In genomic region chr17:47953945-47954344, GRCh38 we compare ENCODE assay signal across 19 cellular contexts. TPM values are rescaled to one million over a fixed set of nuclear protein-coding genes. Genes with fewer than 3 reads are reported as not detected.
DNase-seq lines count a peak whose midpoint lies in the region; ATAC-seq and TF ChIP-seq lines count a peak whose summit lies in the region.
"Had no signal": no experiment of that assay in that cellular context is flagged by ENCODE, and none has a peak within 500 bp of the region (broad histone marks: within the 10 kb centered on the region; RNA-seq: fewer than 3 reads in every experiment).

No MANE protein-coding gene starts in this region.

- BruUV-seq in HCT116 (replicated peaks; lab: Mats Ljungman, UMichigan) = no TSS peak

- H3K27ac Mint-ChIP-seq in natural killer cell treated with Interleukin-12 subunit alpha and Interleukin-12 subunit beta and Interleukin-15 and Interleukin-18, amount 100 ng/mL, for 72 hours = no peak overlapping the region
- H3K27ac Mint-ChIP-seq: activated naive CD8-positive, alpha-beta T cell treated with anti-CD3 and anti-CD28 coated beads, Interleukin-2, amount 10 ng/mL, durations not matched to agents 7 days and 5 days; memory B cell had no signal

- in situ Hi-C loops in transverse colon (cut with MboI; ENCODE audit: low pct_ligation_motif_present in 1 of 4, low pct_unique_long_range_greater_than_20kb in 1 of 4, low sequenced_read_pairs in 3 of 4) = loop anchor here in 1 of 4 donors (25.0 kb wide), 1 partner anchor 117 kb away; the partner anchor contains the start of genes LRRC46, MRPL10 and SCRN2

- H3K4me3 ChIP-seq in HCT116 (replicated peaks in 1 of 2; ENCODE audit: low read depth in 1 of 2, low read length in 2 of 2) = no peak overlapping the region
- H3K4me3 ChIP-seq in colonic mucosa = peak overlapping the region; percentile 55
- peak overlapping the region; percentile 65 to 94 for H3K4me3 ChIP-seq in mucosa of rectum (ENCODE audit: low read length in 2 of 2)
- H3K4me3 ChIP-seq in transverse colon = peak overlapping the region in 3 of 4 donors; percentile 61 to 65 (median 61)
- H3K4me3 ChIP-seq: dorsolateral prefrontal cortex, esophagus squamous epithelium had no signal

- H3K4me1 Mint-ChIP-seq in natural killer cell treated with Interleukin-12 subunit alpha and Interleukin-12 subunit beta and Interleukin-15 and Interleukin-18, amount 100 ng/mL, for 72 hours (ENCODE audit: low read depth in 2 of 2) = peaks cover 7 to 8% of the 10 kb centered on the region in 2 donors

- TF ChIP-seq RAD21 in HCT116 (IDR thresholded peaks at IDR 0.05; ENCODE audit: low read depth) = no peak

- peaks cover 50 to 71% of the 10 kb centered on the region in 2 experiments for H3K4me1 ChIP-seq in HCT116 (ENCODE audit: control insufficient read depth in 1 of 2, insufficient read depth in 2 of 2, low read length in 2 of 2)
- no peaks in the 10 kb centered on the region for H3K4me1 ChIP-seq in colonic mucosa
- peaks cover 46 to 50% of the 10 kb centered on the region in 2 donors for H3K4me1 ChIP-seq in mucosa of rectum (ENCODE audit: control insufficient read depth in 2 of 2, insufficient read depth in 2 of 2, low read length in 2 of 2)
- peaks cover 12 to 52% (median 48%) of the 10 kb centered on the region in 4 donors for H3K4me1 ChIP-seq in transverse colon

- H3K4me3 Mint-ChIP-seq in natural killer cell treated with Interleukin-12 subunit alpha and Interleukin-12 subunit beta and Interleukin-15 and Interleukin-18, amount 100 ng/mL, for 72 hours = no peak overlapping the region
- H3K4me3 Mint-ChIP-seq: activated naive CD8-positive, alpha-beta T cell treated with anti-CD3 and anti-CD28 coated beads, Interleukin-2, amount 10 ng/mL, durations not matched to agents 7 days and 5 days; memory B cell had no signal

- H3K27me3 ChIP-seq in HCT116 (ENCODE audit: insufficient read depth, low read length) = no peaks in the 10 kb centered on the region
- H3K27me3 ChIP-seq in colonic mucosa = no peaks in the 10 kb centered on the region
- H3K27me3 ChIP-seq in mucosa of rectum (ENCODE audit: control insufficient read depth in 2 of 2, insufficient read depth in 2 of 2, low read length in 2 of 2) = no peaks in the 10 kb centered on the region
- H3K27me3 ChIP-seq in transverse colon = no peaks in the 10 kb centered on the region
- H3K27me3 ChIP-seq: dorsolateral prefrontal cortex, esophagus squamous epithelium had no signal

- TF ChIP-seq CTCF in HCT116 (IDR thresholded peaks at IDR 0.05 in 2 of 3, conservative IDR thresholded peaks at IDR 0.05 in 1 of 3; ENCODE audit: borderline replicate concordance in 1 of 3, insufficient read depth in 1 of 3, low read depth in 2 of 3, low read length in 2 of 3) = peak in 2 of 3 experiments; percentile 30 to 44; a peak in 3 of 6 replicates
- no peak for TF ChIP-seq CTCF in colonic mucosa (IDR thresholded peaks at IDR 0.05)
- peak in 2 of 5 experiments; percentile 44 to 47 for TF ChIP-seq CTCF in transverse colon (IDR thresholded peaks at IDR 0.05)

- peak; percentile 35; the same call in 1 of the 2 replicates for ATAC-seq in HCT116
- no peak for ATAC-seq in natural killer cell treated with Interleukin-12 subunit alpha and Interleukin-12 subunit beta and Interleukin-15 and Interleukin-18, amount 100 ng/mL, for 72 hours
- no peak for ATAC-seq in GM19351 (IDR thresholded peaks at IDR 0.05; ENCODE audit: unreplicated experiment)
- ATAC-seq: right cardiac atrium; stimulated activated naive CD8-positive, alpha-beta T cell treated with anti-CD3 and anti-CD28 coated beads, Interleukin-15, Interleukin-2, amounts not matched to agents 100 U/mL and 50 U/mL, for 24 hours had no signal

- H3K9me2 ChIP-seq in HCT116 (ENCODE audit: insufficient read depth) = no peaks in the 10 kb centered on the region

- intact Hi-C loops in HCT116 (cut with micrococcal nuclease) = no loop called here
- intact Hi-C loops in colonic mucosa (cut with DNase I) = no loop called here
- intact Hi-C loops in transverse colon (cut with DNase I; ENCODE audit: low total_unique reads) = no loop called here

- no peaks in the 10 kb centered on the region for H4K20me1 ChIP-seq in HCT116 (ENCODE audit: insufficient read depth)

- no peaks in the 10 kb centered on the region for H3K27me3 Mint-ChIP-seq in natural killer cell treated with Interleukin-12 subunit alpha and Interleukin-12 subunit beta and Interleukin-15 and Interleukin-18, amount 100 ng/mL, for 72 hours
- H3K27me3 Mint-ChIP-seq: activated naive CD8-positive, alpha-beta T cell treated with anti-CD3 and anti-CD28 coated beads, Interleukin-2, amount 10 ng/mL, durations not matched to agents 7 days and 5 days; memory B cell had no signal

- H2AFZ ChIP-seq in HCT116 (ENCODE audit: low read depth, low read length, poor library complexity, severe bottlenecking) = no peak overlapping the region

- H3K9me3 Mint-ChIP-seq in natural killer cell treated with Interleukin-12 subunit alpha and Interleukin-12 subunit beta and Interleukin-15 and Interleukin-18, amount 100 ng/mL, for 72 hours = no peaks in the 10 kb centered on the region
- H3K9me3 Mint-ChIP-seq: activated naive CD8-positive, alpha-beta T cell treated with anti-CD3 and anti-CD28 coated beads, Interleukin-2, amount 10 ng/mL, durations not matched to agents 7 days and 5 days; memory B cell had no signal

- DNase-seq in HCT116 (ENCODE audit: low read depth, low spot score) = no peak
- DNase-seq in colonic mucosa = no peak
- no peak for DNase-seq in transverse colon
- no peak for DNase-seq in natural killer cell treated with Interleukin-12 subunit alpha and Interleukin-12 subunit beta and Interleukin-15 and Interleukin-18, amount 100 ng/mL, for 72 hours (ENCODE audit: low spot score)
- DNase-seq in HEK293T (ENCODE audit: extremely low spot score) = no peak
- no peak for DNase-seq in medulla oblongata (ENCODE audit: extremely low spot score)
- DNase-seq: activated CD4-positive, alpha-beta T cell treated with anti-CD3 and anti-CD28 coated beads for 1 hour; activated naive CD8-positive, alpha-beta T cell treated with anti-CD3 and anti-CD28 coated beads, Interleukin-2, amount 10 ng/mL, durations not matched to agents 7 days and 5 days; dorsolateral prefrontal cortex; esophagus squamous epithelium; HCEC 1CT; NCI-H1092; NCI-H524 treated with DMSO at 0.1 percent for 48 hours; right cardiac atrium; stimulated activated naive CD8-positive, alpha-beta T cell treated with anti-CD3 and anti-CD28 coated beads, Interleukin-15, Interleukin-2, amounts not matched to agents 100 U/mL and 50 U/mL, for 24 hours had no signal

- H3K4me2 ChIP-seq in HCT116 (ENCODE audit: low read length) = no peak overlapping the region

- H3K36me3 Mint-ChIP-seq in natural killer cell treated with Interleukin-12 subunit alpha and Interleukin-12 subunit beta and Interleukin-15 and Interleukin-18, amount 100 ng/mL, for 72 hours = no peaks in the 10 kb centered on the region

- no peaks in the 10 kb centered on the region for H3K79me2 ChIP-seq in HCT116 (ENCODE audit: insufficient read depth, low read length)

- H3K9ac ChIP-seq in HCT116 (ENCODE audit: low read length) (no peak overlapping the region), colonic mucosa (ENCODE audit: low read depth in 2 of 2, low read length in 2 of 2) (peak overlapping the region; percentile 61 to 100), mucosa of rectum (ENCODE audit: low read depth in 1 of 2, low read length in 2 of 2) (peak overlapping the region; percentile 71 to 99)

- CTCF ChIA-PET in HCT116 (lab: Charles Lee) = interaction anchor here (1.0 to 4.2 kb wide), 3 partner anchors 13 to 65 kb away, joined by 3 to 32 read pairs (median 3); partner anchors contain the start of genes CDK5RAP3 and PNPO
- CTCF ChIA-PET in HEK293T (lab: Yijun Ruan, JAX) = interaction anchor here (0.6 to 1.9 kb wide), 3 partner anchors 9 to 740 kb away, joined by 3 to 6 read pairs (median 3); no protein-coding TSS in a partner anchor

- H3K27ac ChIP-seq in HCT116 (ENCODE audit: low read depth, low read length) = no peak overlapping the region
- H3K27ac ChIP-seq in colonic mucosa = peak overlapping the region; percentile 86
- H3K27ac ChIP-seq in mucosa of rectum (ENCODE audit: low read depth in 2 of 2, low read length in 2 of 2) = peak overlapping the region; percentile 96 to 99
- H3K27ac ChIP-seq in transverse colon = peak overlapping the region; percentile 88 to 93 (median 90)
- H3K27ac ChIP-seq: dorsolateral prefrontal cortex, esophagus squamous epithelium had no signal

- H3K9me3 ChIP-seq in HCT116 (ENCODE audit: control insufficient read depth in 1 of 2, insufficient read depth in 1 of 2, low read depth in 1 of 2, low read length in 2 of 2) (no peaks in the 10 kb centered on the region), colonic mucosa (no peaks in the 10 kb centered on the region), mucosa of rectum (ENCODE audit: control insufficient read depth in 2 of 2, low read length in 2 of 2) (no peaks in the 10 kb centered on the region), transverse colon (no peaks in the 10 kb centered on the region)
- H3K9me3 ChIP-seq: esophagus squamous epithelium had no signal

- TF ChIP-seq EP300 in transverse colon (IDR thresholded peaks at IDR 0.05; ENCODE audit: low read depth) = no peak

- POLR2A ChIA-PET in HCT116 (lab: Charles Lee) = interaction anchor here (1.4 kb wide), 1 partner anchor 17 kb away, joined by 5 read pairs; the partner anchor contains the start of gene CDK5RAP3
- POLR2A ChIA-PET in HEK293T (lab: Yijun Ruan, JAX) = interaction anchor here (1.4 to 1.7 kb wide), 2 partner anchors 12 to 17 kb away, joined by 4 to 8 read pairs; partner anchors contain the start of genes CDK5RAP3 and PNPO

- TF ChIP-seq POLR2A in HCT116 (IDR thresholded peaks at IDR 0.05; ENCODE audit: borderline replicate concordance, extremely low read depth, insufficient read depth, insufficient read length) (no peak), transverse colon (IDR thresholded peaks at IDR 0.05) (no peak)

- RAD21 ChIA-PET in HCT116 (lab: Charles Lee; ENCODE audit: low non-redundant PET in 1 of 2, low total read pairs in 2 of 2, uncharacterized antibody in 2 of 2, unreplicated experiment in 2 of 2) = no interaction called here

- no peaks in the 10 kb centered on the region for H3K36me3 ChIP-seq in HCT116 (ENCODE audit: control insufficient read depth in 1 of 2, insufficient read depth in 2 of 2, low read length in 2 of 2)
- H3K36me3 ChIP-seq in colonic mucosa = no peaks in the 10 kb centered on the region
- H3K36me3 ChIP-seq in mucosa of rectum (ENCODE audit: control insufficient read depth in 2 of 2, insufficient read depth in 2 of 2, low read length in 2 of 2) = peaks cover 30 to 33% of the 10 kb centered on the region in 2 donors
- no peaks in the 10 kb centered on the region for H3K36me3 ChIP-seq in transverse colon

RNA-seq across cellular contexts. Expression of gene PRR15L, which starts 3.7 kb away (rescaled TPM):
- total RNA-seq in HCT116 (2021; ENCODE audit: unreplicated experiment) = 0.34 TPM
- 0.84 and 0.99 TPM in 2 replicates for polyA plus RNA-seq in HCT116 (2012)
- total RNA-seq in colonic mucosa = 100 to 1,000 TPM; 223 to 259 TPM
- 100 to 1,000 TPM; 111 to 230 (median 182) TPM for total RNA-seq in transverse colon
- total RNA-seq in natural killer cell treated with Interleukin-12 subunit alpha and Interleukin-12 subunit beta and Interleukin-15 and Interleukin-18, amount 100 ng/mL, for 72 hours = not detected
- total RNA-seq: activated naive CD8-positive, alpha-beta T cell treated with anti-CD3 and anti-CD28 coated beads, Interleukin-2, amount 10 ng/mL, durations not matched to agents 7 days and 5 days; Daoy; right cardiac atrium had no signal
- polyA plus RNA-seq: right cardiac atrium had no signal

RNA-seq across cellular contexts. Expression of gene PNPO, which starts 12.6 kb away (rescaled TPM):
- 74.9 TPM for total RNA-seq in HCT116 (2021; ENCODE audit: unreplicated experiment)
- 34.5 and 36.3 TPM in 2 replicates for polyA plus RNA-seq in HCT116 (2012)
- total RNA-seq in colonic mucosa = 10 to 100 TPM; 18.1 to 70.5 TPM
- 10 to 100 TPM in 3 of 4 donors, 1 to 10 TPM in 1; 7.4 to 83.8 (median 31.6) TPM for total RNA-seq in transverse colon
- 10 to 100 TPM; 21.5 to 39.9 TPM for total RNA-seq in natural killer cell treated with Interleukin-12 subunit alpha and Interleukin-12 subunit beta and Interleukin-15 and Interleukin-18, amount 100 ng/mL, for 72 hours

RNA-seq across cellular contexts. Expression of gene CDK5RAP3, which starts 17.0 kb away (rescaled TPM):
- total RNA-seq in HCT116 (2021; ENCODE audit: unreplicated experiment) (255 TPM), colonic mucosa (100 to 1,000 TPM; 131 to 172 TPM), transverse colon (100 to 1,000 TPM; 159 to 540 (median 296) TPM)
- 315 and 319 TPM in 2 replicates for polyA plus RNA-seq in HCT116 (2012)
- 100 to 1,000 TPM; 150 to 278 TPM for total RNA-seq in natural killer cell treated with Interleukin-12 subunit alpha and Interleukin-12 subunit beta and Interleukin-15 and Interleukin-18, amount 100 ng/mL, for 72 hours

RNA-seq across cellular contexts. Expression of gene SP2, which starts 57.9 kb away (rescaled TPM):
- total RNA-seq in HCT116 (2021; ENCODE audit: unreplicated experiment) (22.2 TPM), colonic mucosa (10 to 100 TPM; 18.1 to 21.6 TPM), transverse colon (10 to 100 TPM in 3 of 4 donors, 1 to 10 TPM in 1; 8.3 to 22.1 (median 17.4) TPM)
- 26.8 and 27.2 TPM in 2 replicates for polyA plus RNA-seq in HCT116 (2012)
- total RNA-seq in natural killer cell treated with Interleukin-12 subunit alpha and Interleukin-12 subunit beta and Interleukin-15 and Interleukin-18, amount 100 ng/mL, for 72 hours = 10 to 100 TPM; 22.0 to 25.8 TPM

Comparison
In these comparisons a context has a peak if more than half of its experiments do, and no peak if none do; other contexts are left out.
1. H3K4me3 ChIP-seq: peak in colonic mucosa (single experiment), mucosa of rectum (2 of 2) and transverse colon (3 of 4); none in HCT116 (0 of 2).
2. RNA of gene PRR15L, which starts 3.7 kb away (total RNA-seq): 223 to 259 TPM in colonic mucosa and 111 to 230 TPM in transverse colon; 0.34 TPM in HCT116 (single experiment) and not detected in natural killer cell treated with Interleukin-12 subunit alpha and Interleukin-12 subunit beta and Interleukin-15 and Interleukin-18, amount 100 ng/mL, for 72 hours; every median in the first group is over 10 times any median in the second.